Comparison of ENCODE assay signal across 26 cellular contexts in genomic region chr6:50007821-50008220, GRCh38. TPM values are rescaled to one million over a fixed set of nuclear protein-coding genes. Genes with fewer than 3 reads are reported as not detected.
DNase-seq lines count a peak whose midpoint lies in the region; ATAC-seq, FAIRE-seq and TF ChIP-seq lines count a peak whose summit lies in the region.
"Had no signal": no experiment of that assay in that cellular context is flagged by ENCODE, and none has a peak within 500 bp of the region (broad histone marks: within the 10 kb centered on the region; RNA-seq: fewer than 3 reads in every experiment).

No MANE protein-coding gene starts in this region.

- no peak for FAIRE-seq in bronchial epithelial cell (lab: Jason Lieb, UNC)
- FAIRE-seq: GM12878, islet of Langerhans had no signal

- no peak for TF ChIP-seq CTCF in NB4 (IDR thresholded peaks at IDR 0.05; ENCODE audit: low read depth, low read length)
- no peak for TF ChIP-seq CTCF in bronchial epithelial cell (IDR thresholded peaks at IDR 0.05; ENCODE audit: insufficient read depth, low read length, severe bottlenecking)
- TF ChIP-seq CTCF in adrenal gland (IDR thresholded peaks at IDR 0.05) = no peak
- TF ChIP-seq CTCF in testis (IDR thresholded peaks at IDR 0.05) = no peak

- 73 to 80% (median 76%) methylated on average over 3 of the region's 3 CpGs for WGBS in adrenal gland, 4 donors
- WGBS in testis, 2 donors = 61 to 76% methylated on average over 3 of the region's 3 CpGs

- no peak overlapping the region for H3K4me3 ChIP-seq in NB4 (ENCODE audit: low read depth, low read length)
- H3K4me3 ChIP-seq in bronchial epithelial cell (ENCODE audit: low read depth, low read length) = no peak overlapping the region
- H3K4me3 ChIP-seq in adrenal gland = no peak overlapping the region
- no peak overlapping the region for H3K4me3 ChIP-seq in testis
- H3K4me3 ChIP-seq: GM12878, heart left ventricle, lung had no signal

- intact Hi-C loops in cardiac septum (cut with DNase I) (no loop called here), adrenal gland (cut with DNase I) (no loop called here), testis (cut with DNase I; ENCODE audit: low total_unique reads) (no loop called here)

- no peaks in the 10 kb centered on the region for H3K9me3 ChIP-seq in adrenal gland (replicated peaks in 1 of 3)
- no peaks in the 10 kb centered on the region for H3K9me3 ChIP-seq in testis
- H3K9me3 ChIP-seq: heart left ventricle had no signal

- H3K27me3 ChIP-seq in bronchial epithelial cell (ENCODE audit: control insufficient read depth, insufficient read depth, low read length) (no peaks in the 10 kb centered on the region), adrenal gland (no peaks in the 10 kb centered on the region), testis (no peaks in the 10 kb centered on the region)
- H3K27me3 ChIP-seq: heart left ventricle had no signal

- peak; percentile 28 for DNase-seq in GM04503 (ENCODE audit: low read depth)
- DNase-seq in NB4 (ENCODE audit: low read depth) = peak; percentile 8
- peak; percentile 94 for DNase-seq in bronchial epithelial cell (ENCODE audit: low read depth)
- peak; percentile 63 for DNase-seq in renal cortical epithelial cell (ENCODE audit: low read depth)
- DNase-seq in cardiac septum (ENCODE audit: low spot score) = no peak
- no peak for DNase-seq in adrenal gland
- no peak for DNase-seq in testis
- DNase-seq: activated CD4-positive, alpha-beta memory T cell treated with anti-CD3 and anti-CD28 coated beads, Interleukin-2, amount 10 ng/mL, durations not matched to agents 7 days and 5 days; activated naive CD4-positive, alpha-beta T cell treated with anti-CD3 and anti-CD28 coated beads, Interleukin-2, amount 50 U/mL, for 16 hours; activated T-cell treated with anti-CD3 and anti-CD28 coated beads, Interleukin-2, amount 50 U/mL, for 24 hours; dermis blood vessel endothelial cell; heart left ventricle; NCI-H1092; NCI-H2081; NCI-H510A; Right ventricle myocardium superior; stimulated activated CD4-positive, alpha-beta T cell treated with anti-CD3 and anti-CD28 coated beads, Interleukin-4, amount 100 ng/mL, for 1 hour; T-helper 17 cell had no signal

- ATAC-seq in GM19395 (IDR thresholded peaks at IDR 0.05; ENCODE audit: unreplicated experiment) = no peak
- ATAC-seq: GM12878, heart left ventricle, T-helper 17 cell, WTC11 had no signal

- H3K4me1 ChIP-seq in adrenal gland (replicated peaks in 1 of 2) (no peaks in the 10 kb centered on the region), testis (no peaks in the 10 kb centered on the region)
- H3K4me1 ChIP-seq: heart left ventricle had no signal

- H3K27ac ChIP-seq in adrenal gland = no peak overlapping the region
- no peak overlapping the region for H3K27ac ChIP-seq in testis
- H3K27ac ChIP-seq: epithelial cell of prostate, heart left ventricle had no signal

- H3K36me3 ChIP-seq in bronchial epithelial cell (ENCODE audit: control insufficient read depth, insufficient read depth, low read length) (no peaks in the 10 kb centered on the region), adrenal gland (replicated peaks in 1 of 2) (no peaks in the 10 kb centered on the region), testis (ENCODE audit: low read depth, missing control alignments) (no peaks in the 10 kb centered on the region)
- H3K36me3 ChIP-seq: heart left ventricle had no signal

- TF ChIP-seq POLR2A in NB4 (IDR thresholded peaks at IDR 0.05; ENCODE audit: extremely low read depth, insufficient read length) = no peak
- no peak for TF ChIP-seq POLR2A in adrenal gland (IDR thresholded peaks at IDR 0.05)
- TF ChIP-seq POLR2A in testis (IDR thresholded peaks at IDR 0.05) = no peak

RNA-seq across cellular contexts. Expression of gene DEFB110, which starts 14.0 kb away (rescaled TPM):
- total RNA-seq in bronchial epithelial cell (not detected in 2 replicates), renal cortical epithelial cell (not detected in 2 replicates), cardiac septum (not detected), adrenal gland (not detected), testis (not detected)
- polyA plus RNA-seq in adrenal gland (not detected), testis (ENCODE audit: insufficient read depth, low read depth, low replicate concordance) (not detected)
- total RNA-seq: activated CD4-positive, alpha-beta memory T cell treated with anti-CD3 and anti-CD28 coated beads, Interleukin-2, amount 10 ng/mL, durations not matched to agents 7 days and 5 days; dermis blood vessel endothelial cell; GM12878; heart left ventricle; lung; osteocyte; Right ventricle myocardium superior; T-helper 17 cell; urinary bladder; WTC11 had no signal
- polyA plus RNA-seq: GM12878, heart left ventricle, lung, urinary bladder had no signal

RNA-seq across cellular contexts. Expression of gene DEFB113, which starts 38.4 kb away (rescaled TPM):
- total RNA-seq in bronchial epithelial cell = not detected in 2 replicates
- not detected in 2 replicates for total RNA-seq in renal cortical epithelial cell
- not detected for total RNA-seq in cardiac septum
- total RNA-seq in adrenal gland = not detected
- not detected for polyA plus RNA-seq in adrenal gland
- total RNA-seq in testis = not detected
- polyA plus RNA-seq in testis (ENCODE audit: insufficient read depth, low read depth, low replicate concordance) = not detected
- total RNA-seq: activated CD4-positive, alpha-beta memory T cell treated with anti-CD3 and anti-CD28 coated beads, Interleukin-2, amount 10 ng/mL, durations not matched to agents 7 days and 5 days; dermis blood vessel endothelial cell; GM12878; heart left ventricle; lung; osteocyte; Right ventricle myocardium superior; T-helper 17 cell; urinary bladder; WTC11 had no signal
- polyA plus RNA-seq: GM12878, heart left ventricle, lung, urinary bladder had no signal

RNA-seq across cellular contexts. Expression of gene DEFB112, which starts 41.9 kb away (rescaled TPM):
- total RNA-seq in bronchial epithelial cell (not detected in 2 replicates), renal cortical epithelial cell (not detected in 2 replicates), cardiac septum (not detected), adrenal gland (not detected), testis (not detected)
- polyA plus RNA-seq in adrenal gland (not detected), testis (ENCODE audit: insufficient read depth, low read depth, low replicate concordance) (not detected)
- total RNA-seq: activated CD4-positive, alpha-beta memory T cell treated with anti-CD3 and anti-CD28 coated beads, Interleukin-2, amount 10 ng/mL, durations not matched to agents 7 days and 5 days; dermis blood vessel endothelial cell; GM12878; heart left ventricle; lung; osteocyte; Right ventricle myocardium superior; T-helper 17 cell; urinary bladder; WTC11 had no signal
- polyA plus RNA-seq: GM12878, heart left ventricle, lung, urinary bladder had no signal

RNA-seq across cellular contexts. Expression of gene DEFB114, which starts 43.9 kb away (rescaled TPM):
- total RNA-seq in bronchial epithelial cell (not detected in 2 replicates), renal cortical epithelial cell (not detected in 2 replicates), cardiac septum (not detected), adrenal gland (not detected), testis (not detected)
- polyA plus RNA-seq in adrenal gland (not detected), testis (ENCODE audit: insufficient read depth, low read depth, low replicate concordance) (not detected)
- total RNA-seq: activated CD4-positive, alpha-beta memory T cell treated with anti-CD3 and anti-CD28 coated beads, Interleukin-2, amount 10 ng/mL, durations not matched to agents 7 days and 5 days; dermis blood vessel endothelial cell; GM12878; heart left ventricle; lung; osteocyte; Right ventricle myocardium superior; T-helper 17 cell; urinary bladder; WTC11 had no signal
- polyA plus RNA-seq: GM12878, heart left ventricle, lung, urinary bladder had no signal

Comparison
In these comparisons a context has a peak if more than half of its experiments do, and no peak if none do; other contexts are left out.
1. DNase-seq: peak in GM04503 (single experiment), NB4 (single experiment), bronchial epithelial cell (single experiment) and renal cortical epithelial cell (single experiment); none in cardiac septum (single experiment), adrenal gland (0 of 7) and testis (single experiment).